In the genomic region with DNA sequence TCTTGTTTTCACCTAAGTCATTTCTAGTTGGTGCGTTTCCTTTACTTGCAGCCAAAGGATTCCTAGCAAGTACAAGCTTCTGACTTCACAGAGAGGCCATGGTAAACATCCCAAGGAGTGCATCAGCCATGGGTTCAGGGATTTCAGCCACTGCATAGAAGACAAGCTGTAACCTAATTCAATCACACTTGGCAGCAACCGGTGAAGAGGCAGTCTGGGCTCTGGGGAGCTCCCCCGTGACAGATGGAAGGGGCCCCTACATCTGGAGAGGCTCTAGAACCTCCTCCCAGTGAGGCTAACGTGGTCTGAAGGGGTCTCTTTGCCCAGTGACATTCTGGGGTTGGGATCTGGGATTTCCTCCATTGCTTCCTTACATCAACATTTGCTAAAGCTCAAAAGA, we compare ENCODE assay signal across 29 cellular contexts.
"Had no signal": no experiment of that assay in that cellular context is flagged by ENCODE, and none has a peak within 500 bp of the region (broad histone marks: within the 10 kb centered on the region; RNA-seq: fewer than 3 reads in every experiment).

No MANE protein-coding gene starts in this region.

- H3K4me1 Mint-ChIP-seq: memory B cell; mesothelial cell of epicardium; naive thymus-derived CD4-positive, alpha-beta T cell; stimulated activated memory B cell treated with anti-CD40 and anti-IgM and Interleukin-4, amounts not matched to agents 10 μg/mL and 1 μg/mL and 100 μg/mL, for 72 hours had no signal

- H3K27ac Mint-ChIP-seq: mesothelial cell of epicardium; stimulated activated memory B cell treated with anti-CD40 and anti-IgM and Interleukin-4, amounts not matched to agents 10 μg/mL and 1 μg/mL and 100 μg/mL, for 72 hours had no signal

- H3K4me2 ChIP-seq: hepatocyte had no signal

- H3K36me3 Mint-ChIP-seq: memory B cell; mesothelial cell of epicardium; naive thymus-derived CD4-positive, alpha-beta T cell; stimulated activated memory B cell treated with anti-CD40 and anti-IgM and Interleukin-4, amounts not matched to agents 10 μg/mL and 1 μg/mL and 100 μg/mL, for 72 hours had no signal

- H3K9me3 Mint-ChIP-seq: memory B cell; mesothelial cell of epicardium; naive thymus-derived CD4-positive, alpha-beta T cell; stimulated activated memory B cell treated with anti-CD40 and anti-IgM and Interleukin-4, amounts not matched to agents 10 μg/mL and 1 μg/mL and 100 μg/mL, for 72 hours had no signal

- H3K27ac ChIP-seq: epithelial cell of prostate, foreskin keratinocyte, gastroesophageal sphincter, heart left ventricle, hepatocyte, neutrophil, prostate gland, right atrium auricular region, sigmoid colon, testis, tibial artery, upper lobe of right lung, uterus had no signal

- DNase-seq: cerebellar nuclear complex; cortex of kidney; effector CD4-positive, alpha-beta T cell; foreskin keratinocyte; heart left ventricle; kidney glomerular epithelial cell; naive thymus-derived CD4-positive, alpha-beta T cell; sigmoid colon; stimulated activated CD4-positive, alpha-beta T cell treated with anti-CD3 and anti-CD28 coated beads, Interleukin-2, amount 100 ng/mL, for 24 hours; stimulated activated CD4-positive, alpha-beta T cell treated with anti-CD3 and anti-CD28 coated beads, Interleukin-4, amount 100 ng/mL, for 24 hours; stimulated activated naive CD8-positive, alpha-beta T cell treated with anti-CD3 and anti-CD28 coated beads, Interleukin-15, Interleukin-2, amounts not matched to agents 100 U/mL and 50 U/mL, for 24 hours; substantia nigra; testis; tibial artery; upper lobe of right lung; uterus had no signal

- H3K4me1 ChIP-seq: foreskin keratinocyte, prostate gland, right atrium auricular region, sigmoid colon, tibial artery, uterus had no signal

- H3K4me3 ChIP-seq: dorsolateral prefrontal cortex, gastroesophageal sphincter, heart left ventricle, hepatocyte, lung, prostate gland, right atrium auricular region, sigmoid colon, testis, tibial artery, upper lobe of right lung, uterus had no signal

- H3K4me3 Mint-ChIP-seq: memory B cell; mesothelial cell of epicardium; naive thymus-derived CD4-positive, alpha-beta T cell; stimulated activated memory B cell treated with anti-CD40 and anti-IgM and Interleukin-4, amounts not matched to agents 10 μg/mL and 1 μg/mL and 100 μg/mL, for 72 hours had no signal

- H3K9me3 ChIP-seq: gastroesophageal sphincter, heart left ventricle, neutrophil, prostate gland, right atrium auricular region, sigmoid colon, testis, tibial artery, upper lobe of right lung, uterus had no signal

- H2AFZ ChIP-seq: hepatocyte had no signal

- H3K36me3 ChIP-seq: gastroesophageal sphincter, heart left ventricle, neutrophil, prostate gland, right atrium auricular region, sigmoid colon, tibial artery, upper lobe of right lung, uterus had no signal

- H3K27me3 ChIP-seq: dorsolateral prefrontal cortex, foreskin keratinocyte, hepatocyte, right atrium auricular region, testis, upper lobe of right lung, uterus had no signal

- ATAC-seq: esophagus mucosa; foreskin keratinocyte; gastroesophageal sphincter; heart left ventricle; left lobe of liver; naive thymus-derived CD4-positive, alpha-beta T cell; stimulated activated memory B cell treated with anti-CD40 and anti-IgM and Interleukin-4, amounts not matched to agents 10 μg/mL and 1 μg/mL and 100 μg/mL, for 72 hours; stimulated activated naive CD8-positive, alpha-beta T cell treated with anti-CD3 and anti-CD28 coated beads, Interleukin-15, Interleukin-2, amounts not matched to agents 100 U/mL and 50 U/mL, for 24 hours; upper lobe of right lung had no signal
